15 cellular contexts compared by ENCODE assay signal in the genomic region with DNA sequence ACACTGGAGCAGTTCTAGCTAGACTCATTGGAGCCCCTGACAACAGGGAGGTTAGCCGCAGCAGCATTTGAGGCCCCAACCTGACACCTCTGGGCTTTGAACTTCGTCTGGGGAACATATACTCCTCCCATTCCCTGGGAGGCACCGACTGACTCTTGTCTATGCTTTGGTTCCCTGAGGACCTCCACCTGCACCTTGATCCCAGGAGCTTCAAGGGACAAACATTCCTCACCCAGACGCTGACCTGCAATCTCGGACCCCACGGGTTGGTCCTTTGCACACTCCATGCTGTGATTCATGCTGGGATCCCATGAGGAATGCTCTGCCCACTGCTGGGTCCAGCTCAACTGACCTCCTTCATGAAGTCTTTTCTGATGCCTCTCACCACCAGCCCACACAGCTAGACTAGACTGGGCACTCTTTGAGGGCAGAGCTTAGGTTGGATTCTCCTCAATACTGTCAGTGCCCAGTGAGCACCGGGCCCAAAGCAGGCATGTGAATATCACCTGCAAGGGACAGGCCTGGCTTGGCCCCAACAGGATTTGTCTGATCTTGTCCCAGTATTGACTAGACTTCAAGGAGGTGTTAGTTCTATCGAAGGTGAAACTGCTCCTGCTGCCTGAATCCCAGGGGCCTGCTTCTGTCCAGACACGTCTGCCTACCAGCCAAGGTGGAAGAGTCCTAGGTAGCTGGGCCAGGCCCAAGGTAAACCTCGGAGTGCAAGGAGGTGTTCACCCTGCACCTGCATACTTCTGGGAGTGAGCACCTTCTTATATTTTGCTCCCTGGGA.
"Had no signal": no experiment of that assay in that cellular context is flagged by ENCODE, and none has a peak within 500 bp of the region (broad histone marks: within the 10 kb centered on the region; RNA-seq: fewer than 3 reads in every experiment).

No MANE protein-coding gene starts in this region.

- H3K4me2 ChIP-seq: neural progenitor cell had no signal

- H3K9ac ChIP-seq: neural progenitor cell had no signal

- H3K27me3 ChIP-seq: body of pancreas, right atrium auricular region, testis had no signal

- DNase-seq: activated CD4-positive, alpha-beta memory T cell treated with anti-CD3 and anti-CD28 coated beads, Interleukin-2, amount 10 ng/mL, durations not matched to agents 7 days and 5 days; activated CD4-positive, alpha-beta T cell treated with anti-CD3 and anti-CD28 coated beads for 4 hours; activated gamma-delta T cell; amniotic stem cell; body of pancreas; central memory CD4-positive, alpha-beta T cell; cortex of kidney; effector CD8-positive, alpha-beta T cell; left colon; naive B cell; posterior cingulate gyrus; T-helper 2 cell; testis had no signal

- H3K36me3 ChIP-seq: neural progenitor cell, right atrium auricular region had no signal

- H3K9me3 ChIP-seq: body of pancreas, right atrium auricular region, testis had no signal

- H3K4me1 ChIP-seq: body of pancreas, neural progenitor cell, right atrium auricular region, testis had no signal

- H3K4me3 ChIP-seq: body of pancreas, neural progenitor cell, right atrium auricular region, testis had no signal

- H2AFZ ChIP-seq: neural progenitor cell had no signal

- ATAC-seq: body of pancreas, left colon had no signal

- H3K27ac ChIP-seq: body of pancreas, neural progenitor cell, right atrium auricular region, testis had no signal
